28 cellular contexts compared by ENCODE assay signal in genomic region chr16:22029632-22030031, GRCh38. TPM values are rescaled to one million over a fixed set of nuclear protein-coding genes. Genes with fewer than 3 reads are reported as not detected.
"Had no signal": no experiment of that assay in that cellular context is flagged by ENCODE, and none has a peak within 500 bp of the region (broad histone marks: within the 10 kb centered on the region; RNA-seq: fewer than 3 reads in every experiment).

No MANE protein-coding gene starts in this region.

- ATAC-seq: activated T-cell treated with anti-CD3 and anti-CD28 coated beads, Interleukin-2, amount 50 U/mL, for 4 hours; body of pancreas; effector memory CD8-positive, alpha-beta T cell; natural killer cell treated with Interleukin-12 subunit alpha and Interleukin-12 subunit beta and Interleukin-15 and Interleukin-18, amount 100 ng/mL, for 72 hours; SK-N-SH treated with all-trans-retinoic acid at 6 μM for 48 hours; T-cell had no signal

- H3K4me3 Mint-ChIP-seq: activated T-cell treated with anti-CD3 and anti-CD28 coated beads, Interleukin-2, amount 50 U/mL, for 4 hours; effector memory CD8-positive, alpha-beta T cell; natural killer cell treated with Interleukin-12 subunit alpha and Interleukin-12 subunit beta and Interleukin-15 and Interleukin-18, amount 100 ng/mL, for 72 hours; T-cell; T-helper 2 cell treated with Interferon-gamma antibody and Interleukin-4, amounts not matched to agents 5 μg/mL and 100 μg/mL, for 36 hours had no signal

- H3K27me3 ChIP-seq: body of pancreas, dorsolateral prefrontal cortex, heart right ventricle, right atrium auricular region, upper lobe of left lung had no signal

- H3K9me3 ChIP-seq: body of pancreas, prostate gland, right atrium auricular region, upper lobe of left lung had no signal

- H3K4me3 ChIP-seq: body of pancreas, dorsolateral prefrontal cortex, heart right ventricle, left ventricle myocardium inferior, prostate gland, right atrium auricular region, upper lobe of left lung had no signal

- H3K9me3 Mint-ChIP-seq: activated T-cell treated with anti-CD3 and anti-CD28 coated beads, Interleukin-2, amount 50 U/mL, for 4 hours; effector memory CD8-positive, alpha-beta T cell; natural killer cell treated with Interleukin-12 subunit alpha and Interleukin-12 subunit beta and Interleukin-15 and Interleukin-18, amount 100 ng/mL, for 72 hours; T-cell; T-helper 2 cell treated with Interferon-gamma antibody and Interleukin-4, amounts not matched to agents 5 μg/mL and 100 μg/mL, for 36 hours had no signal

- H3K27ac ChIP-seq: dorsolateral prefrontal cortex, heart right ventricle, left ventricle myocardium inferior, prostate gland, right atrium auricular region, upper lobe of left lung, WERI-Rb-1 had no signal

- H3K36me3 ChIP-seq: prostate gland, right atrium auricular region, WERI-Rb-1 had no signal

- DNase-seq: activated CD8-positive, alpha-beta memory T cell treated with anti-CD3 and anti-CD28 coated beads, Interleukin-2, amount 50 U/mL, for 48 hours; activated naive CD4-positive, alpha-beta T cell; activated T-cell treated with anti-CD3 and anti-CD28 coated beads, Interleukin-2, amount 50 U/mL, for 4 hours; anterior cingulate cortex; caudate nucleus; dorsolateral prefrontal cortex; effector memory CD8-positive, alpha-beta T cell; heart right ventricle; left ventricle myocardium inferior; stimulated activated CD4-positive, alpha-beta T cell treated with anti-CD3 and anti-CD28 coated beads, Interleukin-4, amount 100 ng/mL, for 24 hours; stimulated activated naive CD4-positive, alpha-beta T cell treated with Interleukin-2 at 50 U/mL for 16 hours; T-cell; upper lobe of left lung; WERI-Rb-1 had no signal

- H3K27ac Mint-ChIP-seq: activated T-helper 2 cell treated with anti-CD3 and anti-CD28 coated beads, Interferon-gamma antibody, Interleukin-2, Interleukin-4, amounts not matched to agents 10 μg/mL and 5 μg/mL and 100 μg/mL, durations not matched to agents 14 hours and 24 hours and 36 hours; T-cell had no signal

- H3K27me3 Mint-ChIP-seq: effector memory CD8-positive, alpha-beta T cell; natural killer cell treated with Interleukin-12 subunit alpha and Interleukin-12 subunit beta and Interleukin-15 and Interleukin-18, amount 100 ng/mL, for 72 hours; T-cell had no signal

RNA-seq across cellular contexts. Expression of gene PDZD9, which starts 28.7 kb away (rescaled TPM):
- total RNA-seq: activated CD8-positive, alpha-beta memory T cell treated with anti-CD3 and anti-CD28 coated beads for 36 hours; activated T-cell treated with anti-CD3 and anti-CD28 coated beads, Interleukin-2, amount 50 U/mL, for 4 hours; activated T-helper 2 cell treated with anti-CD3 and anti-CD28 coated beads, Interferon-gamma antibody, Interleukin-2, Interleukin-4, amounts not matched to agents 10 μg/mL and 5 μg/mL and 100 μg/mL, durations not matched to agents 14 hours and 24 hours and 36 hours; body of pancreas; fibroblast of villous mesenchyme; heart right ventricle; kidney epithelial cell; left ventricle myocardium inferior; lung microvascular endothelial cell; natural killer cell treated with Interleukin-12 subunit alpha and Interleukin-12 subunit beta and Interleukin-15 and Interleukin-18, amount 100 ng/mL, for 72 hours; osteocyte; right atrium auricular region; subcutaneous adipose tissue; T-cell; upper lobe of left lung had no signal
- polyA plus RNA-seq: heart right ventricle, thymus had no signal
